19 cellular contexts compared by ENCODE assay signal in the genomic region with DNA sequence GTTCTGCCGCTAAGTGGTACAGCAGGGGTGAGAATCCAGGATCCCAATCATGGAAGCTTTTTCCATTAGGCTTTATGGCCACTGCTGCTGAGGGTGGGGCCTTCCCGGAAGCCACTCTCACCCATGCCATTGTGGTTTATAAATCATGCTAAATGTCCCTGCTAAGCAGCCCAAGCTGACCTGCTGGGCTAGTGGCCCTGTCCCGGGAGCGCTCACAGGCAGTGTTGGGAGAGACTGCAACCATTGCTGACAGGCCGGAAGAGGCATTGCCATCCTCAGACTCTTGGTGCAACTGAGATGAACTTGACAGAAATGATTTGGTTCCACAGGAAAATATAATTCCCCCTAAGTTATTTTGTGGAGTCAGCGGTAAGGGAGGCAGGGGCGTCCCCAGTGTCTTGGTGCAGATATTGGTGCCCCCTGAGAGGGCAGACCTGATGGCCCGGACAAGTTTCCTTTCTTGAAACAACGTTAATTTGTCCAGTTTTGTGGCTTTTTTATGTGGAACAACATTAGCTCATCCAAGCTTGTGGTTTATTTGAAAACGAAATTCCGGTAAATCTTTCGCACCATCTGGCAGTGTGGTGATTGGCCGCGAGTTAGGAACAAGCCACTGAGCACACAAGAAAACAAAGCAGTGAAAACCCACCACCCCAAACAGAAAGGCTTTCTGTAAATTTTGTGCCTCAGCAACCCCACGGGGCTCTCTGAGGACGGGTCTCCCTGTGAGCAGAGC.
DNase-seq lines count a peak whose midpoint lies in the region; ATAC-seq and TF ChIP-seq lines count a peak whose summit lies in the region.
"Had no signal": no experiment of that assay in that cellular context is flagged by ENCODE, and none has a peak within 500 bp of the region (broad histone marks: within the 10 kb centered on the region; RNA-seq: fewer than 3 reads in every experiment).

No MANE protein-coding gene starts in this region.

- H3K27ac Mint-ChIP-seq in glutamatergic neuron (ENCODE audit: unreplicated experiment) = peak overlapping the region; percentile 60
- H3K27ac Mint-ChIP-seq: activated naive CD4-positive, alpha-beta T cell treated with anti-CD3 and anti-CD28 coated beads, Interleukin-2, amount 50 U/mL, for 24 hours; activated T-cell treated with anti-CD3 and anti-CD28 coated beads, Interleukin-2, amount 50 U/mL, for 24 hours; naive thymus-derived CD8-positive, alpha-beta T cell had no signal

- peaks cover 41% of the 10 kb centered on the region for H3K4me1 Mint-ChIP-seq in glutamatergic neuron (ENCODE audit: low read depth, unreplicated experiment)
- H3K4me1 Mint-ChIP-seq: activated naive CD4-positive, alpha-beta T cell treated with anti-CD3 and anti-CD28 coated beads, Interleukin-2, amount 50 U/mL, for 24 hours had no signal

- H3K27ac ChIP-seq in gastroesophageal sphincter (no peak overlapping the region), suprapubic skin (no peak overlapping the region)
- H3K27ac ChIP-seq: brain microvascular endothelial cell, epithelial cell of prostate, lower lobe of right lung had no signal

- H3K27me3 ChIP-seq in gastroesophageal sphincter = no peaks in the 10 kb centered on the region
- no peaks in the 10 kb centered on the region for H3K27me3 ChIP-seq in suprapubic skin
- H3K27me3 ChIP-seq: brain microvascular endothelial cell had no signal

- H3K4me1 ChIP-seq in gastroesophageal sphincter (peaks cover 0 to 22% (median 12%) of the 10 kb centered on the region in 3 donors), suprapubic skin (peaks cover 34% of the 10 kb centered on the region)

- TF ChIP-seq CTCF in glutamatergic neuron (IDR thresholded peaks at IDR 0.05; ENCODE audit: partially characterized antibody, unreplicated experiment) (no peak), gastroesophageal sphincter (IDR thresholded peaks at IDR 0.05) (no peak), suprapubic skin (IDR thresholded peaks at IDR 0.05) (no peak)

- no peak for ATAC-seq in GM21423 (IDR thresholded peaks at IDR 0.05; ENCODE audit: unreplicated experiment)
- no peak for ATAC-seq in GM18517 (IDR thresholded peaks at IDR 0.05; ENCODE audit: unreplicated experiment)
- ATAC-seq in gastroesophageal sphincter = no peak
- ATAC-seq: GM12878; lower lobe of right lung; naive thymus-derived CD8-positive, alpha-beta T cell had no signal

- DNase-seq in A172 (ENCODE audit: low spot score) = peak; percentile 55
- DNase-seq in GF-D8 (lab: John Stamatoyannopoulos, UW) = peak; percentile 57
- DNase-seq in SW480 (ENCODE audit: low spot score) = peak; percentile 44
- DNase-seq in glutamatergic neuron = no peak
- no peak for DNase-seq in suprapubic skin (ENCODE audit: low spot score in 2 of 2)
- DNase-seq: activated CD4-positive, alpha-beta T cell treated with anti-CD3 and anti-CD28 coated beads, Interleukin-2, amount 50 U/mL, for 48 hours; activated T-cell treated with anti-CD3 and anti-CD28 coated beads, Interleukin-2, amount 50 U/mL, for 24 hours; brain microvascular endothelial cell; head of caudate nucleus; lower lobe of right lung; naive thymus-derived CD8-positive, alpha-beta T cell; NCI-H1092; NCI-H526 treated with DMSO at 0.1 percent for 48 hours had no signal

- H3K4me3 ChIP-seq in gastroesophageal sphincter (no peak overlapping the region), suprapubic skin (no peak overlapping the region)
- H3K4me3 ChIP-seq: GM12878, lower lobe of right lung had no signal

- no peak for TF ChIP-seq POLR2A in gastroesophageal sphincter (IDR thresholded peaks at IDR 0.05)
- TF ChIP-seq POLR2A in suprapubic skin (IDR thresholded peaks at IDR 0.05) = no peak

- H3K9me3 ChIP-seq in gastroesophageal sphincter = no peaks in the 10 kb centered on the region
- no peaks in the 10 kb centered on the region for H3K9me3 ChIP-seq in suprapubic skin
- H3K9me3 ChIP-seq: lower lobe of right lung had no signal

- H3K4me3 Mint-ChIP-seq in glutamatergic neuron (ENCODE audit: unreplicated experiment) = no peak overlapping the region
- H3K4me3 Mint-ChIP-seq: activated naive CD4-positive, alpha-beta T cell treated with anti-CD3 and anti-CD28 coated beads, Interleukin-2, amount 50 U/mL, for 24 hours; activated T-cell treated with anti-CD3 and anti-CD28 coated beads, Interleukin-2, amount 50 U/mL, for 24 hours; naive thymus-derived CD8-positive, alpha-beta T cell had no signal

- peaks cover 2% of the 10 kb centered on the region for H3K27me3 Mint-ChIP-seq in glutamatergic neuron (ENCODE audit: unreplicated experiment)
- H3K27me3 Mint-ChIP-seq: naive thymus-derived CD8-positive, alpha-beta T cell had no signal

- TF ChIP-seq EP300 in gastroesophageal sphincter (IDR thresholded peaks at IDR 0.05) (no peak), suprapubic skin (IDR thresholded peaks at IDR 0.05) (no peak)

- H3K9me3 Mint-ChIP-seq in glutamatergic neuron (ENCODE audit: unreplicated experiment) = peaks cover 8% of the 10 kb centered on the region
- H3K9me3 Mint-ChIP-seq: activated naive CD4-positive, alpha-beta T cell treated with anti-CD3 and anti-CD28 coated beads, Interleukin-2, amount 50 U/mL, for 24 hours; activated T-cell treated with anti-CD3 and anti-CD28 coated beads, Interleukin-2, amount 50 U/mL, for 24 hours; naive thymus-derived CD8-positive, alpha-beta T cell had no signal

- H3K36me3 ChIP-seq in gastroesophageal sphincter = no peaks in the 10 kb centered on the region
- no peaks in the 10 kb centered on the region for H3K36me3 ChIP-seq in suprapubic skin
- H3K36me3 ChIP-seq: brain microvascular endothelial cell, lower lobe of right lung had no signal

- 84 to 100% methylated on average over 2 to 12 of the region's 16 CpGs for WGBS in gastroesophageal sphincter (ENCODE audit: low coverage in 1 of 2), 2 donors
- 81% methylated on average over 13 of the region's 16 CpGs for WGBS in suprapubic skin

- H3K36me3 Mint-ChIP-seq in glutamatergic neuron (ENCODE audit: unreplicated experiment) = peaks cover 6% of the 10 kb centered on the region
- H3K36me3 Mint-ChIP-seq: activated naive CD4-positive, alpha-beta T cell treated with anti-CD3 and anti-CD28 coated beads, Interleukin-2, amount 50 U/mL, for 24 hours; naive thymus-derived CD8-positive, alpha-beta T cell had no signal

Comparison
In these comparisons a context has a peak if more than half of its experiments do, and no peak if none do; other contexts are left out.
1. DNase-seq: peak in A172 (single experiment), GF-D8 (single experiment) and SW480 (single experiment); none in glutamatergic neuron (single experiment) and suprapubic skin (0 of 2).